Comparison of ENCODE assay signal across 16 cellular contexts in the genomic region with DNA sequence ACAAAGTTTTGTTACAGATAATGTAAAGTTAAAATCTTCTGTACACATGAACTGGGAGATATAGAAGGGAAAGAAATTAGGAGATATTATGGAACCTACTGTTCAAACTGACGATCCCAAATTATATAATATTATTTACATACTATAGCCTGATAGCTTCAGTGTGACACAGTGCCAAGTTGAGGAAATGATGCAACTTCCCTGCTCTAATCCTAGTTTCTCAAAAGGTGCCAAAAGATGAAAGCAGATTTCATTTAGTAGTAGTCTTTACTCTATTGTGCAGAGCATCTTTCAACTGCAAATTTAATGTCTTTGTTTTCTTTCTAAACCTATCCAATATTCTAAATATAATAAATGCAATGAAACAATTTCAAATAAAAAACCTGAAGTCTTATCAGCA. TPM values are rescaled to one million over a fixed set of nuclear protein-coding genes. Genes with fewer than 3 reads are reported as not detected.
DNase-seq lines count a peak whose midpoint lies in the region; ATAC-seq and TF ChIP-seq lines count a peak whose summit lies in the region.
"Had no signal": no experiment of that assay in that cellular context is flagged by ENCODE, and none has a peak within 500 bp of the region (broad histone marks: within the 10 kb centered on the region; RNA-seq: fewer than 3 reads in every experiment).

No MANE protein-coding gene starts in this region.

- H3K4me3 ChIP-seq in LNCaP clone FGC (ENCODE audit: low read depth, low read length) (no peak overlapping the region), foreskin fibroblast (ENCODE audit: low read depth in 1 of 2, low read length in 2 of 2) (no peak overlapping the region)
- H3K4me3 ChIP-seq: psoas muscle had no signal

- peaks cover 9% of the 10 kb centered on the region for H3K4me1 Mint-ChIP-seq in activated T-helper 17 cell treated with anti-CD3 and anti-CD28 coated beads, Interleukin-2, amount 50 U/mL, for 72 hours
- H3K4me1 Mint-ChIP-seq in T-helper 17 cell, result peaks cover 12% of the 10 kb centered on the region

- TF ChIP-seq CTCF in LNCaP clone FGC (IDR thresholded peaks at IDR 0.05; ENCODE audit: control insufficient read depth, extremely low read depth, insufficient read depth) (no peak), foreskin fibroblast (IDR thresholded peaks at IDR 0.05; ENCODE audit: low read depth, low read length) (no peak)

- no peaks in the 10 kb centered on the region for H3K9me3 Mint-ChIP-seq in activated T-helper 17 cell treated with anti-CD3 and anti-CD28 coated beads, Interleukin-2, amount 50 U/mL, for 72 hours
- H3K9me3 Mint-ChIP-seq: immature natural killer cell, natural killer cell had no signal

- peaks cover 46% of the 10 kb centered on the region for H3K36me3 Mint-ChIP-seq in activated T-helper 17 cell treated with anti-CD3 and anti-CD28 coated beads, Interleukin-2, amount 50 U/mL, for 72 hours (ENCODE audit: low read depth)
- peaks cover 2% of the 10 kb centered on the region for H3K36me3 Mint-ChIP-seq in T-helper 17 cell (ENCODE audit: low read depth)
- H3K36me3 Mint-ChIP-seq: natural killer cell had no signal

- H3K4me3 Mint-ChIP-seq in activated T-helper 17 cell treated with anti-CD3 and anti-CD28 coated beads, Interleukin-2, amount 50 U/mL, for 72 hours, result no peak overlapping the region
- H3K4me3 Mint-ChIP-seq in T-helper 17 cell, result no peak overlapping the region
- H3K4me3 Mint-ChIP-seq: immature natural killer cell, natural killer cell had no signal

- no peaks in the 10 kb centered on the region for H3K9me3 ChIP-seq in T-helper 17 cell (ENCODE audit: control insufficient read depth, low read length, poor library complexity, severe bottlenecking)
- H3K9me3 ChIP-seq: psoas muscle had no signal

- DNase-seq in EH (ENCODE audit: low read depth), result peak; percentile 13
- DNase-seq in LNCaP clone FGC (ENCODE audit: low read depth), result peak; percentile 73
- DNase-seq in foreskin fibroblast, result peak; percentile 1 to 30
- DNase-seq in SHP77 (lab: John Stamatoyannopoulos, UW), result no peak
- no peak for DNase-seq in NK-92 (lab: John Stamatoyannopoulos, UW; ENCODE audit: unreplicated experiment)
- no peak for DNase-seq in T-helper 17 cell
- DNase-seq: activated naive CD4-positive, alpha-beta T cell; brain microvascular endothelial cell; effector CD4-positive, alpha-beta T cell; immature natural killer cell; Kasumi-1; natural killer cell; NCI-H1930; psoas muscle had no signal

- no peaks in the 10 kb centered on the region for H3K27me3 Mint-ChIP-seq in activated T-helper 17 cell treated with anti-CD3 and anti-CD28 coated beads, Interleukin-2, amount 50 U/mL, for 72 hours
- no peaks in the 10 kb centered on the region for H3K27me3 Mint-ChIP-seq in T-helper 17 cell

- no peak for ATAC-seq in activated T-helper 17 cell treated with anti-CD3 and anti-CD28 coated beads, Interleukin-2, amount 50 U/mL, for 72 hours (replicated peaks)
- ATAC-seq in T-helper 17 cell, result no peak
- ATAC-seq: natural killer cell, Panc1 had no signal

- H3K27ac Mint-ChIP-seq in activated T-helper 17 cell treated with anti-CD3 and anti-CD28 coated beads, Interleukin-2, amount 50 U/mL, for 72 hours, result peak overlapping the region; percentile 55
- H3K27ac Mint-ChIP-seq in T-helper 17 cell, result no peak overlapping the region

RNA-seq across cellular contexts. Expression of gene COCH, which starts 46.9 kb away (rescaled TPM):
- total RNA-seq in activated T-helper 17 cell treated with anti-CD3 and anti-CD28 coated beads, Interleukin-2, amount 50 U/mL, for 72 hours, result under 1 TPM; 0.58 to 0.71 TPM
- total RNA-seq in T-helper 17 cell, result under 1 TPM in 1 of 2 donors, not detected in 1; 0.90 TPM

Comparison
In these comparisons a context has a peak if more than half of its experiments do, and no peak if none do; other contexts are left out.
1. DNase-seq: peak in EH (single experiment), LNCaP clone FGC (single experiment) and foreskin fibroblast (2 of 2); none in SHP77 (0 of 2), NK-92 (single experiment) and T-helper 17 cell (0 of 3).